ENCODE assay signal across 17 cellular contexts in the genomic region with DNA sequence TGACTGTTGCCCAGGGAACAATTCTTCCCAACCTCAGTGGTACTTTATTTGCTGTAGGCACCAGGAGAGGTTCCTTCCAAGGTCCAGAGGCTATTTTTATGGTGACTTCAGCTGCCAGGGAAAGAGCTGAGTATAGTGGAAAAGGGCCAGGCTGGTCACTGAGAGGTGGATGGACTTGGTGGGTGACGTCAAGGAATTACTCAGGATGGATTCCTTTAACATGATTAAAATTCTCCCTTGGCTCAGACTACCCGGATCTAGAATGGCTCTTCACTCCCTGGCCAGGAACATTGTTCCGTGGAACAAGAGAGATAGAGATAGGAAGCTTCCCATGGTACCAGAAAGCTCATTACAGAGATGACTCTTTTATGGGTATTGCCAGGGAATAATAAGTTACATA. TPM values are rescaled to one million over a fixed set of nuclear protein-coding genes. Genes with fewer than 3 reads are reported as not detected.
DNase-seq lines count a peak whose midpoint lies in the region; ATAC-seq, FAIRE-seq and TF ChIP-seq lines count a peak whose summit lies in the region.
"Had no signal": no experiment of that assay in that cellular context is flagged by ENCODE, and none has a peak within 500 bp of the region (broad histone marks: within the 10 kb centered on the region; RNA-seq: fewer than 3 reads in every experiment).

No MANE protein-coding gene starts in this region.

- no peak overlapping the region for H3K23ac ChIP-seq in mesendoderm (ENCODE audit: low read length)

- H3K4me3 Mint-ChIP-seq in astrocyte (ENCODE audit: unreplicated experiment) (no peak overlapping the region), osteocyte (ENCODE audit: unreplicated experiment) (no peak overlapping the region), neural progenitor cell (no peak overlapping the region)
- no peak overlapping the region for H3K4me3 Mint-ChIP-seq in natural killer cell treated with Interleukin-12 subunit alpha and Interleukin-12 subunit beta and Interleukin-15 and Interleukin-18, amount 100 ng/mL, for 72 hours
- H3K4me3 Mint-ChIP-seq: activated CD4-positive, alpha-beta memory T cell treated with anti-CD3 and anti-CD28 coated beads, Interleukin-2, amount 10 ng/mL, durations not matched to agents 7 days and 5 days; dendritic cell treated with granulocyte-macrophage colony-stimulating factor and Interleukin-4, amounts not matched to agents 40 ng/mL and 50 ng/mL, for 4 days; natural killer cell had no signal

- H3K4me2 ChIP-seq in astrocyte (ENCODE audit: low read length), result no peak overlapping the region
- no peak overlapping the region for H3K4me2 ChIP-seq in mesendoderm (ENCODE audit: low read length)
- H3K4me2 ChIP-seq in neural progenitor cell, result no peak overlapping the region

- H2AFZ ChIP-seq in astrocyte (ENCODE audit: low read depth, low read length) (no peak overlapping the region), neural progenitor cell (replicated peaks) (no peak overlapping the region)

- H3K4ac ChIP-seq in mesendoderm (ENCODE audit: low read depth, low read length), result peak overlapping the region; percentile 16

- peaks cover 39% of the 10 kb centered on the region for H3K27me3 Mint-ChIP-seq in astrocyte (ENCODE audit: low read depth, unreplicated experiment)
- H3K27me3 Mint-ChIP-seq in osteocyte (ENCODE audit: unreplicated experiment), result peaks cover 17% of the 10 kb centered on the region
- H3K27me3 Mint-ChIP-seq in natural killer cell treated with Interleukin-12 subunit alpha and Interleukin-12 subunit beta and Interleukin-15 and Interleukin-18, amount 100 ng/mL, for 72 hours, result peaks cover 29 to 32% of the 10 kb centered on the region in 2 donors
- H3K27me3 Mint-ChIP-seq in neural progenitor cell (ENCODE audit: insufficient read depth, low read depth), result peaks cover 3% of the 10 kb centered on the region

- no peaks in the 10 kb centered on the region for H4K20me1 ChIP-seq in astrocyte (ENCODE audit: insufficient read depth, low read length)
- H4K20me1 ChIP-seq in neural progenitor cell (ENCODE audit: low read depth), result no peaks in the 10 kb centered on the region

- no peaks in the 10 kb centered on the region for H3K79me2 ChIP-seq in astrocyte (ENCODE audit: insufficient read depth, low read length)
- H3K79me2 ChIP-seq in mesendoderm (ENCODE audit: control insufficient read depth, insufficient read depth, low read length), result no peaks in the 10 kb centered on the region
- H3K79me2 ChIP-seq in neural progenitor cell (ENCODE audit: low read depth), result no peaks in the 10 kb centered on the region

- H3K9ac ChIP-seq in astrocyte (ENCODE audit: low read length), result no peak overlapping the region
- no peak overlapping the region for H3K9ac ChIP-seq in mesendoderm (ENCODE audit: low read length)
- H3K9ac ChIP-seq in neural progenitor cell, result no peak overlapping the region

- peak; percentile 77 for FAIRE-seq in H54 (lab: Jason Lieb, UNC)
- no peak for FAIRE-seq in astrocyte (lab: Jason Lieb, UNC)
- FAIRE-seq: HTR-8/SVneo had no signal

- no peak overlapping the region for H3K27ac ChIP-seq in astrocyte (ENCODE audit: low read depth, low read length)
- H3K27ac ChIP-seq in mesendoderm (ENCODE audit: low read depth, low read length), result no peak overlapping the region
- no peak overlapping the region for H3K27ac ChIP-seq in neural progenitor cell
- H3K27ac ChIP-seq: C4-2B had no signal

- no peak overlapping the region for H2BK5ac ChIP-seq in mesendoderm (ENCODE audit: low read length)

- WGBS in mesendoderm (ENCODE audit: extremely low coverage, insufficient coverage, low lambda C conversion rate), result no CpG with 5 or more reads among the region's 3 CpGs

- H2BK120ac ChIP-seq in mesendoderm (ENCODE audit: low read depth, low read length), result no peak overlapping the region

- no peak overlapping the region for H4K8ac ChIP-seq in mesendoderm (ENCODE audit: low read depth, low read length)

- H3K4me1 ChIP-seq in astrocyte (ENCODE audit: insufficient read depth, low read length) (no peaks in the 10 kb centered on the region), mesendoderm (ENCODE audit: control insufficient read depth, low read depth, low read length) (peaks cover 3% of the 10 kb centered on the region), neural progenitor cell (peaks cover under 1% of the 10 kb centered on the region)

- H2AK5ac ChIP-seq in mesendoderm (ENCODE audit: low read length), result no peak overlapping the region

- H3K9me3 Mint-ChIP-seq in astrocyte (ENCODE audit: unreplicated experiment), result no peaks in the 10 kb centered on the region
- H3K9me3 Mint-ChIP-seq in osteocyte (ENCODE audit: unreplicated experiment), result no peaks in the 10 kb centered on the region
- H3K9me3 Mint-ChIP-seq in natural killer cell treated with Interleukin-12 subunit alpha and Interleukin-12 subunit beta and Interleukin-15 and Interleukin-18, amount 100 ng/mL, for 72 hours, result no peaks in the 10 kb centered on the region
- no peaks in the 10 kb centered on the region for H3K9me3 Mint-ChIP-seq in neural progenitor cell
- H3K9me3 Mint-ChIP-seq: activated CD4-positive, alpha-beta memory T cell treated with anti-CD3 and anti-CD28 coated beads, Interleukin-2, amount 10 ng/mL, durations not matched to agents 7 days and 5 days; dendritic cell treated with granulocyte-macrophage colony-stimulating factor and Interleukin-4, amounts not matched to agents 40 ng/mL and 50 ng/mL, for 4 days; natural killer cell had no signal

- no peaks in the 10 kb centered on the region for H3K4me1 Mint-ChIP-seq in astrocyte (ENCODE audit: low read depth, unreplicated experiment)
- no peaks in the 10 kb centered on the region for H3K4me1 Mint-ChIP-seq in osteocyte (ENCODE audit: unreplicated experiment)
- no peaks in the 10 kb centered on the region for H3K4me1 Mint-ChIP-seq in natural killer cell treated with Interleukin-12 subunit alpha and Interleukin-12 subunit beta and Interleukin-15 and Interleukin-18, amount 100 ng/mL, for 72 hours (ENCODE audit: low read depth in 2 of 2)
- H3K4me1 Mint-ChIP-seq in neural progenitor cell, result no peaks in the 10 kb centered on the region
- H3K4me1 Mint-ChIP-seq: natural killer cell had no signal

- H3K4me3 ChIP-seq in astrocyte (ENCODE audit: insufficient read depth, low read depth, low read length) (no peak overlapping the region), mesendoderm (ENCODE audit: low read length) (no peak overlapping the region), neural progenitor cell (no peak overlapping the region)

- H3K9me3 ChIP-seq in astrocyte (ENCODE audit: insufficient read depth, low read depth, low read length), result no peaks in the 10 kb centered on the region
- no peaks in the 10 kb centered on the region for H3K9me3 ChIP-seq in neural progenitor cell (ENCODE audit: low read depth)

- H2BK15ac ChIP-seq in mesendoderm (replicated peaks; ENCODE audit: low read depth), result no peak overlapping the region

- H3K36me3 Mint-ChIP-seq in astrocyte (ENCODE audit: low read depth, unreplicated experiment), result no peaks in the 10 kb centered on the region
- H3K36me3 Mint-ChIP-seq in osteocyte (ENCODE audit: unreplicated experiment), result no peaks in the 10 kb centered on the region
- no peaks in the 10 kb centered on the region for H3K36me3 Mint-ChIP-seq in natural killer cell treated with Interleukin-12 subunit alpha and Interleukin-12 subunit beta and Interleukin-15 and Interleukin-18, amount 100 ng/mL, for 72 hours
- H3K36me3 Mint-ChIP-seq in neural progenitor cell, result no peaks in the 10 kb centered on the region
- H3K36me3 Mint-ChIP-seq: natural killer cell had no signal

- no peak overlapping the region for H3K56ac ChIP-seq in mesendoderm (ENCODE audit: low read length)

- TF ChIP-seq POLR2A in H54 (IDR thresholded peaks at IDR 0.05; ENCODE audit: low read depth, low read length), result no peak

- H3K36me3 ChIP-seq in astrocyte (ENCODE audit: insufficient read depth, low read length) (no peaks in the 10 kb centered on the region), mesendoderm (ENCODE audit: control insufficient read depth, insufficient read depth, low read length) (no peaks in the 10 kb centered on the region), neural progenitor cell (no peaks in the 10 kb centered on the region)

- TF ChIP-seq CTCF in astrocyte (IDR thresholded peaks at IDR 0.05; ENCODE audit: insufficient read depth, low read depth, low read length) (no peak), osteocyte (IDR thresholded peaks at IDR 0.05) (no peak), neural progenitor cell (IDR thresholded peaks at IDR 0.05) (no peak)

- no peaks in the 10 kb centered on the region for H3F3A ChIP-seq in neural progenitor cell (ENCODE audit: low read depth)

- no peaks in the 10 kb centered on the region for H3K79me1 ChIP-seq in mesendoderm (ENCODE audit: low read length)

- DNase-seq in AG08396 (ENCODE audit: low spot score), result peak; percentile 73
- peak; percentile 21 for DNase-seq in H54 (ENCODE audit: insufficient read length, low spot score)
- DNase-seq in astrocyte (ENCODE audit: low read depth), result peak; percentile 81
- DNase-seq in mesendoderm, result no peak
- DNase-seq in osteocyte (ENCODE audit: extremely low spot score, unreplicated experiment), result no peak
- no peak for DNase-seq in natural killer cell treated with Interleukin-12 subunit alpha and Interleukin-12 subunit beta and Interleukin-15 and Interleukin-18, amount 100 ng/mL, for 72 hours (ENCODE audit: low spot score)
- no peak for DNase-seq in stimulated activated CD4-positive, alpha-beta T cell treated with anti-CD3 and anti-CD28 coated beads, Interleukin-4, amount 100 ng/mL, for 4 hours
- no peak for DNase-seq in neural progenitor cell (ENCODE audit: low spot score)
- DNase-seq: activated CD4-positive, alpha-beta memory T cell treated with anti-CD3 and anti-CD28 coated beads, Interleukin-2, amount 10 ng/mL, durations not matched to agents 7 days and 5 days; MM.1S; natural killer cell; NCI-H526 treated with DMSO at 0.1 percent for 48 hours; retina; substantia nigra had no signal

- H3K18ac ChIP-seq in mesendoderm (ENCODE audit: low read length), result no peak overlapping the region

- peaks cover 13% of the 10 kb centered on the region for H3K27me3 ChIP-seq in astrocyte (ENCODE audit: insufficient read depth, low read length)
- peaks cover 4% of the 10 kb centered on the region for H3K27me3 ChIP-seq in mesendoderm (ENCODE audit: insufficient read depth, low read length, poor library complexity)
- H3K27me3 ChIP-seq in neural progenitor cell, result peaks cover 64% of the 10 kb centered on the region

- no peak for ATAC-seq in natural killer cell treated with Interleukin-12 subunit alpha and Interleukin-12 subunit beta and Interleukin-15 and Interleukin-18, amount 100 ng/mL, for 72 hours
- ATAC-seq: natural killer cell had no signal

- H3K27ac Mint-ChIP-seq in astrocyte (ENCODE audit: unreplicated experiment), result no peak overlapping the region
- H3K27ac Mint-ChIP-seq in osteocyte (ENCODE audit: unreplicated experiment), result no peak overlapping the region
- H3K27ac Mint-ChIP-seq in natural killer cell treated with Interleukin-12 subunit alpha and Interleukin-12 subunit beta and Interleukin-15 and Interleukin-18, amount 100 ng/mL, for 72 hours, result no peak overlapping the region
- H3K27ac Mint-ChIP-seq in neural progenitor cell, result no peak overlapping the region
- H3K27ac Mint-ChIP-seq: activated CD4-positive, alpha-beta memory T cell treated with anti-CD3 and anti-CD28 coated beads, Interleukin-2, amount 10 ng/mL, durations not matched to agents 7 days and 5 days; dendritic cell treated with granulocyte-macrophage colony-stimulating factor and Interleukin-4, amounts not matched to agents 40 ng/mL and 50 ng/mL, for 4 days; natural killer cell had no signal

- H4K5ac ChIP-seq in mesendoderm (ENCODE audit: low read length), result no peak overlapping the region

RNA-seq across cellular contexts. Expression of a gene that starts 8.7 kb away (rescaled TPM):
- total RNA-seq in astrocyte (not detected in 2 replicates), osteocyte (not detected in 2 replicates), neural progenitor cell (ENCODE audit: low replicate concordance) (not detected in 2 replicates)
- polyA plus RNA-seq in mesendoderm (2013, experiment 1 of 2), result 2.4 TPM
- 2.4 TPM for polyA plus RNA-seq in mesendoderm (2013, experiment 2 of 2)
- not detected for total RNA-seq in natural killer cell treated with Interleukin-12 subunit alpha and Interleukin-12 subunit beta and Interleukin-15 and Interleukin-18, amount 100 ng/mL, for 72 hours
- total RNA-seq: activated CD4-positive, alpha-beta memory T cell treated with anti-CD3 and anti-CD28 coated beads, Interleukin-2, amount 10 ng/mL, durations not matched to agents 7 days and 5 days; natural killer cell had no signal

Comparison
In these comparisons a context has a peak if more than half of its experiments do, and no peak if none do; other contexts are left out.
1. DNase-seq: peak in AG08396 (single experiment), H54 (single experiment) and astrocyte (single experiment); none in mesendoderm (single experiment), osteocyte (single experiment), natural killer cell treated with Interleukin-12 subunit alpha and Interleukin-12 subunit beta and Interleukin-15 and Interleukin-18, amount 100 ng/mL, for 72 hours (single experiment), stimulated activated CD4-positive, alpha-beta T cell treated with anti-CD3 and anti-CD28 coated beads, Interleukin-4, amount 100 ng/mL, for 4 hours (0 of 2) and neural progenitor cell (single experiment).